ENCODE assay signal across 8 cellular contexts in genomic region chr1:230568008-230568407, GRCh38.
DNase-seq lines count a peak whose midpoint lies in the region; ATAC-seq and TF ChIP-seq lines count a peak whose summit lies in the region.

No MANE protein-coding gene starts in this region.

- H3K36me3 ChIP-seq in HEK293 (ENCODE audit: control insufficient read depth in 2 of 2, insufficient read depth in 1 of 2, low read length in 2 of 2), result no peaks in the 10 kb centered on the region

- H3K4me3 Mint-ChIP-seq in Calu3 (ENCODE audit: low read depth, unreplicated experiment), result peak overlapping the region; percentile 59
- H3K4me3 Mint-ChIP-seq in activated CD8-positive, alpha-beta T cell treated with anti-CD3 and anti-CD28 coated beads for 36 hours, result no peak overlapping the region
- H3K4me3 Mint-ChIP-seq in nephron, result no peak overlapping the region

- peak; percentile 82 for DNase-seq in Calu3
- peak; percentile 34 for DNase-seq in activated CD8-positive, alpha-beta T cell treated with anti-CD3 and anti-CD28 coated beads for 36 hours
- DNase-seq in NCI-H524 treated with DMSO at 0.1 percent for 48 hours (lab: John Stamatoyannopoulos, UW), result no peak

- H3K27ac Mint-ChIP-seq in Calu3 (ENCODE audit: unreplicated experiment), result peak overlapping the region; percentile 84
- no peak overlapping the region for H3K27ac Mint-ChIP-seq in activated CD8-positive, alpha-beta T cell treated with anti-CD3 and anti-CD28 coated beads for 36 hours
- H3K27ac Mint-ChIP-seq in nephron, result peak overlapping the region; percentile 85 to 97 (median 94)

- TF ChIP-seq CTCF in Calu3 (IDR thresholded peaks at IDR 0.05; ENCODE audit: unreplicated experiment), result peak; percentile 61
- TF ChIP-seq CTCF in HEK293 (tag by site-specific recombination; IDR thresholded peaks at IDR 0.05), result peak; percentile 38; the same call in 1 of the 2 replicates
- TF ChIP-seq CTCF in activated CD8-positive, alpha-beta T cell treated with anti-CD3 and anti-CD28 coated beads for 36 hours (IDR thresholded peaks at IDR 0.05), result peak; percentile 14
- TF ChIP-seq CTCF in nephron (IDR thresholded peaks at IDR 0.05; ENCODE audit: unreplicated experiment in 3 of 3), result peak; percentile 27 to 33 (median 28)

- POLR2A ChIA-PET in HEK293 (lab: Yijun Ruan, JAX), result no interaction called here
- POLR2A ChIA-PET in activated CD8-positive, alpha-beta T cell treated with anti-CD3 and anti-CD28 coated beads for 36 hours (lab: Charles Lee), result no interaction called here

- H3K9me3 ChIP-seq in HEK293 (ENCODE audit: control insufficient read depth, insufficient read depth, low read depth, low read length), result no peaks in the 10 kb centered on the region

- CTCF ChIA-PET in Calu3 (lab: Charles Lee), result interaction anchor here (0.8 to 1.7 kb wide), 9 partner anchors 13 to 205 kb away, joined by 3 to 9 read pairs (median 3); partner anchors contain the start of gene PGBD5
- CTCF ChIA-PET in HEK293 (lab: Yijun Ruan, JAX), result interaction anchor here (0.6 to 1.1 kb wide), 3 partner anchors 9 to 49 kb away, joined by 3 to 4 read pairs (median 3); no protein-coding TSS in a partner anchor
- CTCF ChIA-PET in activated CD8-positive, alpha-beta T cell treated with anti-CD3 and anti-CD28 coated beads for 36 hours (lab: Charles Lee), result no interaction called here

- no TSS peak for BruUV-seq in Calu3 (replicated peaks; lab: Mats Ljungman, UMichigan)

- peak; percentile 47 for ATAC-seq in activated CD8-positive, alpha-beta T cell treated with anti-CD3 and anti-CD28 coated beads for 36 hours
- ATAC-seq in GM18907 (IDR thresholded peaks at IDR 0.05; ENCODE audit: unreplicated experiment) (no peak), GM19452 (IDR thresholded peaks at IDR 0.05; ENCODE audit: unreplicated experiment) (no peak), GM19463 (IDR thresholded peaks at IDR 0.05; ENCODE audit: unreplicated experiment) (no peak)

- H3K9me3 Mint-ChIP-seq in Calu3 (ENCODE audit: low read depth, unreplicated experiment), result no peaks in the 10 kb centered on the region
- H3K9me3 Mint-ChIP-seq in activated CD8-positive, alpha-beta T cell treated with anti-CD3 and anti-CD28 coated beads for 36 hours, result no peaks in the 10 kb centered on the region
- H3K9me3 Mint-ChIP-seq in nephron, result no peaks in the 10 kb centered on the region

- H3K36me3 Mint-ChIP-seq in Calu3 (ENCODE audit: insufficient read depth, unreplicated experiment) (peaks cover 18% of the 10 kb centered on the region), nephron (ENCODE audit: low read depth) (no peaks in the 10 kb centered on the region)
- H3K36me3 Mint-ChIP-seq in activated CD8-positive, alpha-beta T cell treated with anti-CD3 and anti-CD28 coated beads for 36 hours (ENCODE audit: low read depth), result no peaks in the 10 kb centered on the region

- H3K4me1 Mint-ChIP-seq in Calu3 (ENCODE audit: low read depth, unreplicated experiment), result peaks cover 57% of the 10 kb centered on the region
- H3K4me1 Mint-ChIP-seq in activated CD8-positive, alpha-beta T cell treated with anti-CD3 and anti-CD28 coated beads for 36 hours (ENCODE audit: low read depth), result peaks cover 6% of the 10 kb centered on the region
- peaks cover 24% of the 10 kb centered on the region for H3K4me1 Mint-ChIP-seq in nephron

- intact Hi-C loops in Calu3 (cut with micrococcal nuclease; ENCODE audit: unreplicated experiment), result loop anchor here (5.0 kb wide), 2 partner anchors 51 to 146 kb away; no protein-coding TSS in a partner anchor
- intact Hi-C loops in activated CD8-positive, alpha-beta T cell treated with anti-CD3 and anti-CD28 coated beads for 36 hours (cut with micrococcal nuclease), result no loop called here

- H3K27ac ChIP-seq in HEK293 (ENCODE audit: extremely low read depth, low read depth, low read length), result no peak overlapping the region

- H3K4me1 ChIP-seq in HEK293 (ENCODE audit: control insufficient read depth, insufficient read depth, low read length), result no peaks in the 10 kb centered on the region

- H3K27me3 Mint-ChIP-seq in Calu3 (ENCODE audit: unreplicated experiment) (no peaks in the 10 kb centered on the region), nephron (ENCODE audit: low read depth) (peaks cover 7% of the 10 kb centered on the region)
- peaks cover 31% of the 10 kb centered on the region for H3K27me3 Mint-ChIP-seq in activated CD8-positive, alpha-beta T cell treated with anti-CD3 and anti-CD28 coated beads for 36 hours

- no peak overlapping the region for H3K4me3 ChIP-seq in HEK293 (ENCODE audit: low read depth, low read length)

TF ChIP-seq in HEK293, 187 proteins besides CTCF, POLR2A, EP300 and RAD21:
- TF ChIP-seq ZNF184 (tag by site-specific recombination; IDR thresholded peaks at IDR 0.05) (no peak), ZSCAN5A (tag by site-specific recombination; IDR thresholded peaks at IDR 0.05) (no peak), ZNF843 (tag by site-specific recombination; IDR thresholded peaks at IDR 0.05) (no peak), ZNF830 (tag by site-specific recombination; IDR thresholded peaks at IDR 0.05; ENCODE audit: low read depth) (no peak), ZNF157 (tag by site-specific recombination; IDR thresholded peaks at IDR 0.05) (no peak), ZNF670 (tag by site-specific recombination; IDR thresholded peaks at IDR 0.05; ENCODE audit: low read depth) (no peak), HOXA7 (CRISPR knock-in tag; IDR thresholded peaks at IDR 0.05; ENCODE audit: borderline replicate concordance) (no peak), ZNF169 (tag by site-specific recombination; IDR thresholded peaks at IDR 0.05) (no peak), ZFHX2 (tag by site-specific recombination; conservative IDR thresholded peaks at IDR 0.05) (peak; percentile 36; the same call in 1 of the 2 replicates)
TF ChIP-seq in HEK293: peak in this region for 1.
